In genomic region chrX:72274526-72274925, GRCh38 we compare ENCODE assay signal across 1 cellular context.
TF ChIP-seq lines count a peak whose summit lies in the region.

No MANE protein-coding gene starts in this region.

TF ChIP-seq in K562, 482 proteins besides CTCF, POLR2A, EP300 and RAD21:
- no peak for TF ChIP-seq ETS2 (tag; IDR thresholded peaks at IDR 0.05; ENCODE audit: borderline replicate concordance, poor library complexity, severe bottlenecking)
- TF ChIP-seq ZNF316 (IDR thresholded peaks at IDR 0.05) = no peak
- TF ChIP-seq, protein P1, sequence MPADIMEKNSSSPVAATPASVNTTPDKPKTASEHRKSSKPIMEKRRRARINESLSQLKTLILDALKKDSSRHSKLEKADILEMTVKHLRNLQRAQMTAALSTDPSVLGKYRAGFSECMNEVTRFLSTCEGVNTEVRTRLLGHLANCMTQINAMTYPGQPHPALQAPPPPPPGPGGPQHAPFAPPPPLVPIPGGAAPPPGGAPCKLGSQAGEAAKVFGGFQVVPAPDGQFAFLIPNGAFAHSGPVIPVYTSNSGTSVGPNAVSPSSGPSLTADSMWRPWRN (IDR thresholded peaks at IDR 0.05; ENCODE audit: low read depth) = no peak
